In genomic region chr3:65483475-65483874, GRCh38 we compare ENCODE assay signal across 10 cellular contexts.
A peak's percentile ranks its signal among the peaks of the same experiment; 100 is the strongest.
DNase-seq lines count a peak whose midpoint lies in the region; FAIRE-seq and TF ChIP-seq lines count a peak whose summit lies in the region.
"Had no signal": no experiment of that assay in that cellular context is flagged by ENCODE, and none has a peak within 500 bp of the region (broad histone marks: within the 10 kb centered on the region; RNA-seq: fewer than 3 reads in every experiment).

No MANE protein-coding gene starts in this region.

- H3K27ac ChIP-seq in VCaP, result peak overlapping the region; percentile 92
- H3K27ac ChIP-seq in cardiac muscle cell, result peak overlapping the region; percentile 74
- no peak overlapping the region for H3K27ac ChIP-seq in ovary

- peaks cover 37% of the 10 kb centered on the region for H3K4me1 Mint-ChIP-seq in Calu3 (ENCODE audit: low read depth, unreplicated experiment)
- H3K4me1 Mint-ChIP-seq: activated naive CD4-positive, alpha-beta T cell treated with anti-CD3 and anti-CD28 coated beads, Interleukin-2, amount 10 ng/mL, durations not matched to agents 7 days and 5 days had no signal

- H3K4me3 ChIP-seq in cardiac muscle cell (no peak overlapping the region), ovary (no peak overlapping the region)
- H3K4me3 ChIP-seq: K562 had no signal

- peaks cover 3% of the 10 kb centered on the region for H3K36me3 Mint-ChIP-seq in Calu3 (ENCODE audit: insufficient read depth, unreplicated experiment)
- H3K36me3 Mint-ChIP-seq: activated naive CD4-positive, alpha-beta T cell treated with anti-CD3 and anti-CD28 coated beads, Interleukin-2, amount 10 ng/mL, durations not matched to agents 7 days and 5 days had no signal

- H3K9me3 ChIP-seq in cardiac muscle cell (ENCODE audit: low read depth) (no peaks in the 10 kb centered on the region), ovary (no peaks in the 10 kb centered on the region)

- intact Hi-C loops in Calu3 (cut with micrococcal nuclease; ENCODE audit: unreplicated experiment), result loop anchor here (5.0 kb wide), 1 partner anchor 189 kb away; no protein-coding TSS in a partner anchor
- intact Hi-C loops in ovary (cut with DNase I), result no loop called here

- no peak for FAIRE-seq in frontal cortex (lab: Jason Lieb, UNC)
- FAIRE-seq: K562 had no signal

- CTCF ChIA-PET in Calu3 (lab: Charles Lee), result no interaction called here

- no TSS peak for BruUV-seq in Calu3 (replicated peaks; lab: Mats Ljungman, UMichigan)

- H3K27ac Mint-ChIP-seq in Calu3 (ENCODE audit: unreplicated experiment), result no peak overlapping the region
- H3K27ac Mint-ChIP-seq: activated naive CD4-positive, alpha-beta T cell treated with anti-CD3 and anti-CD28 coated beads, Interleukin-2, amount 10 ng/mL, durations not matched to agents 7 days and 5 days had no signal

- H3K4me3 Mint-ChIP-seq in Calu3 (ENCODE audit: low read depth, unreplicated experiment), result no peak overlapping the region
- H3K4me3 Mint-ChIP-seq: activated naive CD4-positive, alpha-beta T cell treated with anti-CD3 and anti-CD28 coated beads, Interleukin-2, amount 10 ng/mL, durations not matched to agents 7 days and 5 days had no signal

- H3K27me3 ChIP-seq in cardiac muscle cell (no peaks in the 10 kb centered on the region), ovary (no peaks in the 10 kb centered on the region)

- TF ChIP-seq POLR2A in ovary (IDR thresholded peaks at IDR 0.05), result no peak

- H3K9me3 Mint-ChIP-seq in Calu3 (ENCODE audit: low read depth, unreplicated experiment), result no peaks in the 10 kb centered on the region

- no peaks in the 10 kb centered on the region for H3K27me3 Mint-ChIP-seq in Calu3 (ENCODE audit: unreplicated experiment)
- H3K27me3 Mint-ChIP-seq: activated naive CD4-positive, alpha-beta T cell treated with anti-CD3 and anti-CD28 coated beads, Interleukin-2, amount 10 ng/mL, durations not matched to agents 7 days and 5 days had no signal

- DNase-seq in Calu3 (peak; percentile 61), cardiac muscle cell (ENCODE audit: low read depth in 1 of 2, low spot score in 1 of 2) (peak; percentile 70 to 82), ovary (peak in 4 of 5 donors; percentile 15 to 34 (median 25)), NCI-H1436 (lab: John Stamatoyannopoulos, UW) (no peak), frontal cortex (ENCODE audit: low spot score in 2 of 2) (no peak), NCI-H146 (lab: John Stamatoyannopoulos, UW) (no peak), SW480 (ENCODE audit: low spot score) (no peak)
- DNase-seq: activated naive CD4-positive, alpha-beta T cell treated with anti-CD3 and anti-CD28 coated beads, Interleukin-2, amount 10 ng/mL, durations not matched to agents 7 days and 5 days had no signal

- TF ChIP-seq CTCF in Calu3 (IDR thresholded peaks at IDR 0.05; ENCODE audit: unreplicated experiment), result no peak
- TF ChIP-seq CTCF in VCaP (conservative IDR thresholded peaks at IDR 0.05), result no peak
- TF ChIP-seq CTCF in cardiac muscle cell (IDR thresholded peaks at IDR 0.05; ENCODE audit: low read depth, low read length), result no peak
- TF ChIP-seq CTCF in ovary (IDR thresholded peaks at IDR 0.05), result no peak

- TF ChIP-seq EP300 in ovary (IDR thresholded peaks at IDR 0.05), result no peak

- 5 to 14% (median 5%) methylated on average over 6 of the region's 6 CpGs for WGBS in ovary, 3 donors

- peaks cover 44% of the 10 kb centered on the region for H3K4me1 ChIP-seq in cardiac muscle cell (ENCODE audit: low read depth)
- H3K4me1 ChIP-seq in ovary (ENCODE audit: insufficient read depth), result peaks cover 4% of the 10 kb centered on the region

- H3K36me3 ChIP-seq in cardiac muscle cell, result no peaks in the 10 kb centered on the region
- no peaks in the 10 kb centered on the region for H3K36me3 ChIP-seq in ovary

Comparison
In these comparisons a context has a peak if more than half of its experiments do, and no peak if none do; other contexts are left out.
1. DNase-seq: peak in Calu3 (single experiment), cardiac muscle cell (2 of 2) and ovary (4 of 5); none in NCI-H1436 (single experiment), frontal cortex (0 of 2), NCI-H146 (single experiment) and SW480 (single experiment).
2. H3K27ac ChIP-seq: peak in VCaP (single experiment) and cardiac muscle cell (single experiment); none in ovary (0 of 2).